Comparison of ENCODE assay signal across 2 cellular contexts in genomic region chr17:58416396-58416795, GRCh38.
TF ChIP-seq lines count a peak whose summit lies in the region.

No MANE protein-coding gene starts in this region.

TF ChIP-seq in A549, 52 proteins besides CTCF, POLR2A, EP300 and RAD21:
- TF ChIP-seq HOXB5 (CRISPR knock-in tag; IDR thresholded peaks at IDR 0.05), result no peak
- TF ChIP-seq ZC3H11A (IDR thresholded peaks at IDR 0.05), result no peak
- TF ChIP-seq CBX2 (IDR thresholded peaks at IDR 0.05; ENCODE audit: borderline replicate concordance, low read depth), result no peak

TF ChIP-seq in H1, 55 proteins besides CTCF, POLR2A, EP300 and RAD21:
- TF ChIP-seq SRF (IDR thresholded peaks at IDR 0.05; ENCODE audit: low read depth, low read length) (no peak), CHD1 (IDR thresholded peaks at IDR 0.05; ENCODE audit: low read depth, low read length) (no peak), SIX5 (IDR thresholded peaks at IDR 0.05; ENCODE audit: low read depth, low read length) (no peak), SP2 (IDR thresholded peaks at IDR 0.05; ENCODE audit: low read length) (no peak), RFX5 (IDR thresholded peaks at IDR 0.05; ENCODE audit: borderline replicate concordance, low read depth, low read length) (no peak), TBP (IDR thresholded peaks at IDR 0.05; ENCODE audit: low read depth, low read length) (no peak), ATF2 (IDR thresholded peaks at IDR 0.05; ENCODE audit: low read length) (no peak), RNF2 (IDR thresholded peaks at IDR 0.05; ENCODE audit: borderline replicate concordance, low read depth, low read length, missing control alignments, poor library complexity, severe bottlenecking) (no peak), EGR1 (IDR thresholded peaks at IDR 0.05; ENCODE audit: borderline replicate concordance, low read depth, low read length) (no peak), KDM1A (IDR thresholded peaks at IDR 0.05; ENCODE audit: borderline replicate concordance, low read length) (no peak), KDM5A (IDR thresholded peaks at IDR 0.05; ENCODE audit: low read length) (no peak), CBX8 (IDR thresholded peaks at IDR 0.05; ENCODE audit: borderline replicate concordance, low read depth, low read length) (no peak), MAX (IDR thresholded peaks at IDR 0.05) (no peak), NANOG (IDR thresholded peaks at IDR 0.05; ENCODE audit: insufficient read depth, low read depth, low read length, poor library complexity, severe bottlenecking) (no peak), RXRA (IDR thresholded peaks at IDR 0.05; ENCODE audit: insufficient read depth, low read depth, low read length) (no peak), BACH1 (IDR thresholded peaks at IDR 0.05; ENCODE audit: low read length) (no peak)
TF ChIP-seq in H1: peak in this region for 0.
